In genomic region chr4:14345356-14345775, GRCh38 we compare ENCODE assay signal across 12 cellular contexts.
A peak's percentile ranks its signal among the peaks of the same experiment; 100 is the strongest.
DNase-seq lines count a peak whose midpoint lies in the region; ATAC-seq and TF ChIP-seq lines count a peak whose summit lies in the region.
"Had no signal": no experiment of that assay in that cellular context is flagged by ENCODE, and none has a peak within 500 bp of the region (broad histone marks: within the 10 kb centered on the region; RNA-seq: fewer than 3 reads in every experiment).

No MANE protein-coding gene starts in this region.

- H3K9me3 Mint-ChIP-seq in HFFc6, result no peaks in the 10 kb centered on the region
- H3K9me3 Mint-ChIP-seq: T-helper 2 cell treated with Interferon-gamma antibody and Interleukin-4, amounts not matched to agents 5 μg/mL and 100 μg/mL, for 36 hours had no signal

- no peaks in the 10 kb centered on the region for H3K36me3 Mint-ChIP-seq in HFFc6 (ENCODE audit: low read depth)

- peak overlapping the region; percentile 31 for H3K27ac ChIP-seq in left ventricle myocardium inferior (replicated peaks)

- ATAC-seq in HG02588 (IDR thresholded peaks at IDR 0.05; ENCODE audit: unreplicated experiment), result no peak

- H3K4me1 ChIP-seq in adipocyte (ENCODE audit: control insufficient read depth, insufficient read depth, low read length) (peaks cover 27% of the 10 kb centered on the region), left ventricle myocardium inferior (peaks cover 16% of the 10 kb centered on the region)

- no peaks in the 10 kb centered on the region; the same call in none of the 2 replicates for H3K27me3 Mint-ChIP-seq in HFFc6 (ENCODE audit: insufficient read depth)

- H3K4me1 Mint-ChIP-seq in HFFc6 (ENCODE audit: low read depth), result peaks cover 22% of the 10 kb centered on the region

- no peak overlapping the region; the same call in 1 of the 2 replicates for H3K4me3 Mint-ChIP-seq in HFFc6
- H3K4me3 Mint-ChIP-seq: T-helper 2 cell treated with Interferon-gamma antibody and Interleukin-4, amounts not matched to agents 5 μg/mL and 100 μg/mL, for 36 hours had no signal

- no peak overlapping the region for H3K9ac ChIP-seq in adipocyte (ENCODE audit: low read length)

- H3K4me3 ChIP-seq in adipocyte (ENCODE audit: low read length) (no peak overlapping the region), left ventricle myocardium inferior (no peak overlapping the region)

- H3K36me3 ChIP-seq in adipocyte (ENCODE audit: control insufficient read depth, insufficient read depth, low read length, severe bottlenecking) (no peaks in the 10 kb centered on the region), left ventricle myocardium inferior (no peaks in the 10 kb centered on the region)

- no peak overlapping the region for H3K27ac Mint-ChIP-seq in HFFc6
- H3K27ac Mint-ChIP-seq: T-helper 2 cell treated with Interferon-gamma antibody and Interleukin-4, amounts not matched to agents 5 μg/mL and 100 μg/mL, for 36 hours had no signal

- peak; percentile 63 for DNase-seq in A172 (ENCODE audit: low spot score)
- DNase-seq in HFFc6, result peak; percentile 67
- peak; percentile 46 for DNase-seq in adipocyte (ENCODE audit: low read depth)
- no peak for DNase-seq in left ventricle myocardium inferior
- no peak for DNase-seq in superior temporal gyrus (ENCODE audit: extremely low spot score)
- DNase-seq in NCI-H1105 (lab: John Stamatoyannopoulos, UW), result no peak
- DNase-seq in stimulated activated CD4-positive, alpha-beta T cell treated with anti-CD3 and anti-CD28 coated beads, Interleukin-2, amount 100 ng/mL, for 48 hours, result no peak
- DNase-seq: activated CD8-positive, alpha-beta memory T cell treated with anti-CD3 and anti-CD28 coated beads, Interleukin-2, amount 50 U/mL, for 4 hours; NCI-H510A; occipital lobe had no signal

- TF ChIP-seq CTCF in HFFc6 (IDR thresholded peaks at IDR 0.05), result no peak
- no peak for TF ChIP-seq CTCF in left ventricle myocardium inferior (IDR thresholded peaks at IDR 0.05; ENCODE audit: borderline replicate concordance)

- H3K9me3 ChIP-seq in adipocyte (ENCODE audit: control insufficient read depth, low read length) (no peaks in the 10 kb centered on the region), left ventricle myocardium inferior (replicated peaks) (no peaks in the 10 kb centered on the region)

- H3K27me3 ChIP-seq in adipocyte (replicated peaks; ENCODE audit: control insufficient read depth, insufficient read depth, low read length), result no peaks in the 10 kb centered on the region
- no peaks in the 10 kb centered on the region for H3K27me3 ChIP-seq in left ventricle myocardium inferior (ENCODE audit: low read depth)

- intact Hi-C loops in left ventricle myocardium inferior (cut with micrococcal nuclease), result no loop called here

Comparison
In these comparisons a context has a peak if more than half of its experiments do, and no peak if none do; other contexts are left out.
1. DNase-seq: peak in A172 (single experiment), HFFc6 (single experiment) and adipocyte (single experiment); none in left ventricle myocardium inferior (single experiment), superior temporal gyrus (single experiment), NCI-H1105 (single experiment) and stimulated activated CD4-positive, alpha-beta T cell treated with anti-CD3 and anti-CD28 coated beads, Interleukin-2, amount 100 ng/mL, for 48 hours (0 of 2).